ENCODE assay signal across 9 cellular contexts in the genomic region with DNA sequence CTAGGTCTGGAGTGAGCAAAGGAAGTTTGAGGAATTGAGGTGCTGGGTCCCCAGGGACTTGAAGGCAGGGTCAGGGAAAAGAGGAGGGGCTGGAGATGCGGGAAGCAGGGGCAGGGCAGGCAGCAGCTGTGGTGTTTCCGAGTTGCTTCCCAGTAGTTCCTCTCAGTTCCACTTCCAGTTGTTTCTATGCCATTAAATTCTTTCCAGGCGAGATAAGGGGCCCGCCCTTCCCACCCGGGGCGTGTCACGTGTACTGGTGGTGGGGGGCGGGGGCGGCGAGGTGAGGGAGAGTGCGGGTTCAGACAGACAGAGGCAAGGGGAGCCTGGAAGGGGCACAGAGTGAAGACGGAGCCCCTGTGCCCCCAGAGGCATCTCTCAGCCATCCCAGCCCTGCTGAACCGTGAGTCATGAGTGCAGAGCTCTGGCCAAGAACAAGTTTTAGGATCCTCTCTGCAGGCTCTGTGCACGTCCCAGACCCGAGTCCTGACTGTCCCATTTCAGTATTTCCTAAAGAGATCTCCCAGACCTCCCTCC. TPM values are rescaled to one million over a fixed set of nuclear protein-coding genes. Genes with fewer than 3 reads are reported as not detected.
DNase-seq lines count a peak whose midpoint lies in the region; ATAC-seq, FAIRE-seq and TF ChIP-seq lines count a peak whose summit lies in the region.
"Had no signal": no experiment of that assay in that cellular context is flagged by ENCODE, and none has a peak within 500 bp of the region (broad histone marks: within the 10 kb centered on the region; RNA-seq: fewer than 3 reads in every experiment).

No MANE protein-coding gene starts in this region.

- H3K4me3 ChIP-seq in H1 (ENCODE audit: extremely low read depth in 1 of 4, insufficient read depth in 2 of 4, low read depth in 3 of 4, low read length in 4 of 4) (peak overlapping the region in 3 of 4 experiments; percentile 5 to 9 (median 9); a peak in 3 of 8 replicates), upper lobe of right lung (peak overlapping the region; percentile 62)

- peak; percentile 48 for ATAC-seq in upper lobe of right lung

- no peak for FAIRE-seq in H1 (lab: Jason Lieb, UNC)

- H2BK20ac ChIP-seq in H1 (ENCODE audit: low read length): no peak overlapping the region

- TF ChIP-seq POLR2A in H1 (IDR thresholded peaks at IDR 0.05; ENCODE audit: control extremely low read depth in 1 of 2, low read depth in 2 of 2, low read length in 2 of 2): no peak

- H4K8ac ChIP-seq in H1 (ENCODE audit: extremely low read depth, insufficient read depth, low read length): peak overlapping the region; percentile 14; the same call in 1 of the 2 replicates

- POLR2A ChIA-PET in H1 (lab: Charles Lee; ENCODE audit: partially characterized antibody): interaction anchor here (1.1 to 3.1 kb wide), 8 partner anchors 8 to 87 kb away, joined by 3 to 15 read pairs (median 4); partner anchors contain the start of genes ATF6B, EGFL8 and PRRT1

- H3K14ac ChIP-seq in H1 (ENCODE audit: insufficient read length): no peak overlapping the region

- TF ChIP-seq RAD21 in H1 (IDR thresholded peaks at IDR 0.05 in 1 of 2, conservative IDR thresholded peaks at IDR 0.05 in 1 of 2; ENCODE audit: low read depth in 2 of 2, low read length in 2 of 2): no peak

- no peak overlapping the region for H2BK5ac ChIP-seq in H1 (ENCODE audit: low read depth, low read length)

- no peaks in the 10 kb centered on the region for H3K9me3 Mint-ChIP-seq in mesothelial cell of epicardium
- no peaks in the 10 kb centered on the region for H3K9me3 Mint-ChIP-seq in immature natural killer cell

- H3K4me2 ChIP-seq in H1 (ENCODE audit: insufficient read depth in 1 of 2, low read depth in 2 of 2, low read length in 2 of 2): peak overlapping the region; percentile 4 to 55

- H3K4me3 Mint-ChIP-seq in mesothelial cell of epicardium (no peak overlapping the region), immature natural killer cell (no peak overlapping the region)

- H3K56ac ChIP-seq in H1 (replicated peaks; ENCODE audit: insufficient read length, low read depth, low read length): no peak overlapping the region

- no peak overlapping the region for H3K23ac ChIP-seq in H1 (ENCODE audit: insufficient read length)

- TF ChIP-seq CTCF in H1 (IDR thresholded peaks at IDR 0.05; ENCODE audit: control extremely low read depth in 1 of 3, insufficient read depth in 1 of 3, low read depth in 1 of 3, low read length in 3 of 3) (no peak), mesothelial cell of epicardium (IDR thresholded peaks at IDR 0.05; ENCODE audit: unreplicated experiment) (no peak), upper lobe of right lung (IDR thresholded peaks at IDR 0.05) (no peak)

- no peaks in the 10 kb centered on the region for H3K79me2 ChIP-seq in H1 (ENCODE audit: control insufficient read depth in 1 of 2, insufficient read depth in 2 of 2, low read length in 2 of 2)

- H2BK15ac ChIP-seq in H1 (ENCODE audit: low read length): no peak overlapping the region

- no peak overlapping the region for H3K27ac ChIP-seq in H1 (ENCODE audit: low read depth, low read length)
- H3K27ac ChIP-seq in upper lobe of right lung: peak overlapping the region; percentile 84
- H3K27ac ChIP-seq: 22Rv1 had no signal

- H2BK12ac ChIP-seq in H1 (ENCODE audit: low read depth, low read length): no peak overlapping the region

- H2AFZ ChIP-seq in H1 (ENCODE audit: low read length): no peak overlapping the region

- intact Hi-C loops in upper lobe of right lung (cut with DNase I): no loop called here

- TF ChIP-seq EP300 in H1 (IDR thresholded peaks at IDR 0.05; ENCODE audit: borderline replicate concordance in 1 of 2, low read depth in 2 of 2, low read length in 2 of 2): no peak

- H3K23me2 ChIP-seq in H1 (ENCODE audit: low read depth, low read length): 0 out of 2 replicates have a peak, but pooled peaks cover 2% of the 10 kb centered on the region

- H3K27me3 ChIP-seq in H1 (replicated peaks in 1 of 4; ENCODE audit: control insufficient read depth in 3 of 4, extremely low read depth in 1 of 4, insufficient read depth in 3 of 4, low read length in 3 of 4) (peaks cover 0 to 11% (median 6%) of the 10 kb centered on the region in 4 experiments; a peak in 5 of 7 replicates), upper lobe of right lung (no peaks in the 10 kb centered on the region)

- H3K36me3 ChIP-seq in H1 (ENCODE audit: control insufficient read depth in 2 of 4, insufficient read depth in 4 of 4, low read length in 3 of 4) (no peaks in the 10 kb centered on the region), upper lobe of right lung (no peaks in the 10 kb centered on the region)

- DNase-seq in NCI-H2227 (lab: John Stamatoyannopoulos, UW; ENCODE audit: unreplicated experiment) (peak; percentile 40), NCI-H2227 treated with DMSO at 0.1 percent for 48 hours (lab: John Stamatoyannopoulos, UW) (no peak), H1 (ENCODE audit: low read depth in 1 of 2, low spot score in 2 of 2) (no peak), mesothelial cell of epicardium (ENCODE audit: low spot score in 2 of 2, unreplicated experiment in 2 of 2) (no peak), upper lobe of right lung (no peak), NCI-H1105 (lab: John Stamatoyannopoulos, UW) (no peak), NCI-H345 treated with DMSO at 0.1 percent for 48 hours (lab: John Stamatoyannopoulos, UW; ENCODE audit: unreplicated experiment) (no peak), immature natural killer cell (no peak)

- H3K27me3 Mint-ChIP-seq in mesothelial cell of epicardium (ENCODE audit: low read depth) (peaks cover 53% of the 10 kb centered on the region), immature natural killer cell (ENCODE audit: low read depth in 3 of 3) (peaks cover 2 to 18% (median 13%) of the 10 kb centered on the region in 3 donors)

- H3K4ac ChIP-seq in H1 (replicated peaks; ENCODE audit: insufficient read length, low read depth, low read length): no peak overlapping the region

- no peak overlapping the region for H4K91ac ChIP-seq in H1 (replicated peaks; ENCODE audit: insufficient read length, low read length)

- no peak overlapping the region for H2BK120ac ChIP-seq in H1 (replicated peaks; ENCODE audit: low read depth, low read length)

- H4K5ac ChIP-seq in H1 (ENCODE audit: insufficient read length, low read depth, low read length): no peak overlapping the region

- H3K36me3 Mint-ChIP-seq in mesothelial cell of epicardium: no peaks in the 10 kb centered on the region
- H3K36me3 Mint-ChIP-seq in immature natural killer cell: no peaks in the 10 kb centered on the region

- 34% methylated on average over 10 of the region's 15 CpGs; no CpG with 5 or more reads in 1 of the 2 experiments for WGBS in H1 (ENCODE audit: extremely low coverage in 1 of 2, insufficient coverage in 1 of 2, insufficient read length in 1 of 2, insufficient replicate concordance in 2 of 2, low coverage in 1 of 2, low lambda C conversion rate in 2 of 2, missing lambda C conversion rate in 1 of 2), 2 experiments

- H3K9ac ChIP-seq in H1 (replicated peaks in 1 of 4; ENCODE audit: extremely low read depth in 1 of 4, low read depth in 3 of 4, low read length in 3 of 4): no peak overlapping the region

- CTCF ChIA-PET in H1 (lab: Charles Lee; ENCODE audit: partially characterized antibody): interaction anchor here (1.0 to 6.0 kb wide), 5 partner anchors 11 to 185 kb away, joined by 3 to 49 read pairs (median 3); no protein-coding TSS in a partner anchor

- H3K4me1 ChIP-seq in H1 (replicated peaks in 1 of 4; ENCODE audit: control insufficient read depth in 3 of 4, insufficient read depth in 4 of 4, low read length in 3 of 4) (peaks cover 2 to 13% (median 7%) of the 10 kb centered on the region in 4 experiments), upper lobe of right lung (peaks cover 45% of the 10 kb centered on the region)

- H3K9me3 ChIP-seq in H1 (ENCODE audit: insufficient read depth in 2 of 2, low read depth in 1 of 2, low read length in 1 of 2) (no peaks in the 10 kb centered on the region), upper lobe of right lung (no peaks in the 10 kb centered on the region)

- H3K4me1 Mint-ChIP-seq in mesothelial cell of epicardium: peaks cover 18% of the 10 kb centered on the region
- peaks cover 0 to 9% of the 10 kb centered on the region in 2 donors for H3K4me1 Mint-ChIP-seq in immature natural killer cell

- no peak overlapping the region for H3K18ac ChIP-seq in H1 (ENCODE audit: extremely low read depth, low read length)

- peak overlapping the region; percentile 65 for H3K27ac Mint-ChIP-seq in mesothelial cell of epicardium
- peak overlapping the region in 1 of 6 donors; percentile 30 for H3K27ac Mint-ChIP-seq in immature natural killer cell

- H4K20me1 ChIP-seq in H1 (replicated peaks in 1 of 2; ENCODE audit: control insufficient read depth in 1 of 2, insufficient read depth in 2 of 2, low read length in 2 of 2): peaks cover 3 to 4% of the 10 kb centered on the region in 2 experiments

- H2AK5ac ChIP-seq in H1 (ENCODE audit: low read depth, low read length): no peak overlapping the region

- no peaks in the 10 kb centered on the region for H3K79me1 ChIP-seq in H1 (ENCODE audit: low read depth, low read length)

RNA-seq across cellular contexts. Expression of gene TNXB, which starts 1.0 kb away (rescaled TPM):
- 4.8 and 5.5 TPM in 2 replicates for total RNA-seq in H1 (2021; fragmentation: NEBNext Ultra II Directional; extraction: Animal tissue kit (Norgen Biotek cat#: 25700))
- 3.1 and 6.5 TPM in 2 replicates for polyA plus RNA-seq in H1 (2011; rRNA removed)
- 3.8 TPM for polyA plus RNA-seq in H1 (2011; cell fraction: cytosol; rRNA removed)
- polyA plus RNA-seq in H1 (2011; cell fraction: nucleus; rRNA removed): 19.4 TPM
- 2.7 to 5.3 TPM (median 4.8 TPM) in 4 replicates for polyA plus RNA-seq in H1 (2012, experiment 1 of 2)
- 2.0 TPM for polyA plus RNA-seq in H1 (2012, experiment 2 of 2)
- 2.0 TPM for polyA plus RNA-seq in H1 (2013, experiment 1 of 2)
- 2.4 TPM for polyA plus RNA-seq in H1 (2013, experiment 2 of 2)
- 2.6 and 3.6 TPM in 2 replicates for polyA minus RNA-seq in H1 (2011; rRNA and poly(A)+ RNA removed)
- polyA minus RNA-seq in H1 (2011; cell fraction: cytosol; rRNA and poly(A)+ RNA removed): 5.5 TPM
- polyA minus RNA-seq in H1 (2011; cell fraction: nucleus; rRNA and poly(A)+ RNA removed): 7.9 TPM
- total RNA-seq in mesothelial cell of epicardium: 10.8 to 13.9 TPM (median 13.6 TPM) in 3 replicates
- 162 TPM for total RNA-seq in upper lobe of right lung
- polyA plus RNA-seq in immature natural killer cell: not detected

RNA-seq across cellular contexts. Expression of gene ATF6B, which starts 19.9 kb away (rescaled TPM):
- 36.2 and 38.1 TPM in 2 replicates for total RNA-seq in H1 (2021; fragmentation: NEBNext Ultra II Directional; extraction: Animal tissue kit (Norgen Biotek cat#: 25700))
- polyA plus RNA-seq in H1 (2011; rRNA removed) (42.2 and 66.3 TPM in 2 replicates), immature natural killer cell (10 to 100 TPM; 19.1 to 39.6 (median 20.7) TPM)
- 37.2 TPM for polyA plus RNA-seq in H1 (2011; cell fraction: cytosol; rRNA removed)
- polyA plus RNA-seq in H1 (2011; cell fraction: nucleus; rRNA removed): 118 TPM
- 32.9 to 50.0 TPM (median 43.7 TPM) in 4 replicates for polyA plus RNA-seq in H1 (2012, experiment 1 of 2)
- 61.0 TPM for polyA plus RNA-seq in H1 (2012, experiment 2 of 2)
- 39.5 TPM for polyA plus RNA-seq in H1 (2013, experiment 1 of 2)
- 41.1 TPM for polyA plus RNA-seq in H1 (2013, experiment 2 of 2)
- polyA minus RNA-seq in H1 (2011; rRNA and poly(A)+ RNA removed): 28.8 and 31.4 TPM in 2 replicates
- 20.3 TPM for polyA minus RNA-seq in H1 (2011; cell fraction: cytosol; rRNA and poly(A)+ RNA removed)
- 41.5 TPM for polyA minus RNA-seq in H1 (2011; cell fraction: nucleus; rRNA and poly(A)+ RNA removed)
- total RNA-seq in mesothelial cell of epicardium (95.8 to 99.8 TPM (median 96.3 TPM) in 3 replicates), upper lobe of right lung (78.1 TPM)

RNA-seq across cellular contexts. Expression of gene FKBPL, which starts 21.9 kb away (rescaled TPM):
- 9.4 and 10.9 TPM in 2 replicates for total RNA-seq in H1 (2021; fragmentation: NEBNext Ultra II Directional; extraction: Animal tissue kit (Norgen Biotek cat#: 25700))
- polyA plus RNA-seq in H1 (2011; rRNA removed) (5.4 and 5.8 TPM in 2 replicates), immature natural killer cell (1 to 10 TPM; 2.9 to 3.5 (median 3.2) TPM)
- polyA plus RNA-seq in H1 (2011; cell fraction: cytosol; rRNA removed): 7.0 TPM
- 6.1 TPM for polyA plus RNA-seq in H1 (2011; cell fraction: nucleus; rRNA removed)
- polyA plus RNA-seq in H1 (2012, experiment 1 of 2): 9.7 to 13.9 TPM (median 10.9 TPM) in 4 replicates
- 16.2 TPM for polyA plus RNA-seq in H1 (2012, experiment 2 of 2)
- polyA plus RNA-seq in H1 (2013, experiment 1 of 2): 6.4 TPM
- polyA plus RNA-seq in H1 (2013, experiment 2 of 2): 6.1 TPM
- 4.7 and 5.1 TPM in 2 replicates for polyA minus RNA-seq in H1 (2011; rRNA and poly(A)+ RNA removed)
- polyA minus RNA-seq in H1 (2011; cell fraction: cytosol; rRNA and poly(A)+ RNA removed): 3.7 TPM
- 4.1 TPM for polyA minus RNA-seq in H1 (2011; cell fraction: nucleus; rRNA and poly(A)+ RNA removed)
- total RNA-seq in mesothelial cell of epicardium (5.4 to 6.0 TPM (median 6.0 TPM) in 3 replicates), upper lobe of right lung (4.3 TPM)

RNA-seq across cellular contexts. Expression of gene PRRT1, which starts 43.6 kb away (rescaled TPM):
- 2.8 TPM in 2 replicates for total RNA-seq in H1 (2021; fragmentation: NEBNext Ultra II Directional; extraction: Animal tissue kit (Norgen Biotek cat#: 25700))
- polyA plus RNA-seq in H1 (2011; rRNA removed) (0.71 and 1.4 TPM in 2 replicates), immature natural killer cell (not detected)
- polyA plus RNA-seq in H1 (2011; cell fraction: cytosol; rRNA removed): 0.45 TPM
- polyA plus RNA-seq in H1 (2011; cell fraction: nucleus; rRNA removed): 1.8 TPM
- 1.9 to 2.8 TPM (median 2.2 TPM) in 4 replicates for polyA plus RNA-seq in H1 (2012, experiment 1 of 2)
- polyA plus RNA-seq in H1 (2012, experiment 2 of 2): 2.5 TPM
- 5.9 TPM for polyA plus RNA-seq in H1 (2013, experiment 1 of 2)
- polyA plus RNA-seq in H1 (2013, experiment 2 of 2): 5.7 TPM
- 0.13 and 0.49 TPM in 2 replicates for polyA minus RNA-seq in H1 (2011; rRNA and poly(A)+ RNA removed)
- polyA minus RNA-seq in H1 (2011; cell fraction: cytosol; rRNA and poly(A)+ RNA removed): 1.1 TPM
- 0.20 TPM for polyA minus RNA-seq in H1 (2011; cell fraction: nucleus; rRNA and poly(A)+ RNA removed)
- total RNA-seq in mesothelial cell of epicardium (3.0 to 4.5 TPM (median 3.4 TPM) in 3 replicates), upper lobe of right lung (1.4 TPM)

RNA-seq across cellular contexts. Expression of gene PPT2, which starts 45.8 kb away (rescaled TPM):
- total RNA-seq in H1 (2021; fragmentation: NEBNext Ultra II Directional; extraction: Animal tissue kit (Norgen Biotek cat#: 25700)): 24.1 and 27.9 TPM in 2 replicates
- polyA plus RNA-seq in H1 (2011; rRNA removed) (39.0 and 39.5 TPM in 2 replicates), immature natural killer cell (10 to 100 TPM; 13.1 to 17.0 (median 16.0) TPM)
- 34.9 TPM for polyA plus RNA-seq in H1 (2011; cell fraction: cytosol; rRNA removed)
- polyA plus RNA-seq in H1 (2011; cell fraction: nucleus; rRNA removed): 69.6 TPM
- 24.2 to 36.4 TPM (median 28.5 TPM) in 4 replicates for polyA plus RNA-seq in H1 (2012, experiment 1 of 2)
- 31.7 TPM for polyA plus RNA-seq in H1 (2012, experiment 2 of 2)
- polyA plus RNA-seq in H1 (2013, experiment 1 of 2): 36.6 TPM
- 34.6 TPM for polyA plus RNA-seq in H1 (2013, experiment 2 of 2)
- 18.9 and 51.4 TPM in 2 replicates for polyA minus RNA-seq in H1 (2011; rRNA and poly(A)+ RNA removed)
- polyA minus RNA-seq in H1 (2011; cell fraction: cytosol; rRNA and poly(A)+ RNA removed): 10.9 TPM
- 18.3 TPM for polyA minus RNA-seq in H1 (2011; cell fraction: nucleus; rRNA and poly(A)+ RNA removed)
- total RNA-seq in mesothelial cell of epicardium (49.3 to 58.6 TPM (median 51.5 TPM) in 3 replicates), upper lobe of right lung (19.2 TPM)

Comparison
In these comparisons a context has a peak if more than half of its experiments do, and no peak if none do; other contexts are left out.
1. RNA of gene TNXB, which starts 1.0 kb away (total RNA-seq): 162 TPM in upper lobe of right lung (single experiment); 10.8 to 13.9 TPM in mesothelial cell of epicardium and 4.8 to 5.5 TPM in H1; every median in the first group is over 10 times any median in the second.